8 cellular contexts compared by ENCODE assay signal in the genomic region with DNA sequence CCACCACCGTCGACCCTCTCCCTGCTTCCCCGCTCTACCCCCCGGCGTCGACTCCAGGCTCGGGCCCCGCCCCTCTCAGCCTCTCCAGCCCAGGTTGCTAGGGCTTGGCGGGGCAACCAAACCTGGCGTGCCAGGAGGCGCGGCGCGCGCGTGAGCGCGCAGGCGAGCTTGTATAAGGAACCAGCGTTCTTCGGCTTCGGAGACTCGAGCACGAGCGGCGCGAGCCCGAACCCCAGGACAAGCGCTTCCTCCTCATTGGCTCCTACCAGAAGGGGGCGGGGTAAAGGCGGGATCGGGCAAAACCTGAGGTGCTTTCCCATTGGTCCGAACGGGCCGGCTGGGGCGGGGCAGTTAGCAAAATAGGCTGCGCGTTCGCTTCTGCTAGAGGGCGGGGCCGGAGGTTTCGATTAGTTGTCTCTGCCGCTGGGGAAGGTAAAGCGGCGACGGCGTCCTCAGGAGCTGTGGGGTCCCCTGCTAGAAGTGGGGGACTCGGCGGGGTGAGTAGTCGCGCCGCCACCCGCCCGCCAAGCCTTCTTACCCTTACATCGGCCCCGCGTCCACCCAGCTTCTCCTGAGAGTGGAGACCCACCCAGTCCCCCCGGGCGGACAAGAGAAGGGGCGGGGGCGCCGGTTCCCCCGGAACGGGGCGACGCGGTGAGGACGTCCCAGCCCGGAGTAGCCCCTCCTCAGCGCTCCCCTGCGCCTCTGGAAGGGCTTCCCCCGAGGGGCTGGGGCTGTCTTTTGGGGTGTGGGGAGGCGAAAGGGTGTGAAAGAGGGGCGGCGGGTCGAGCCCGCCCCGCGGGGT. TPM values are rescaled to one million over a fixed set of nuclear protein-coding genes. Genes with fewer than 3 reads are reported as not detected.
A peak's percentile ranks its signal among the peaks of the same experiment; 100 is the strongest.
DNase-seq lines count a peak whose midpoint lies in the region; ATAC-seq lines count a peak whose summit lies in the region.

A gene (plus strand): TSS at position 410 of the 805 bp plus-strand sequence. CDS start 81,489 bp downstream, outside the sequence.

- ATAC-seq in HG03432 (IDR thresholded peaks at IDR 0.05; ENCODE audit: unreplicated experiment), result peak; percentile 97

- peak; percentile 90 for DNase-seq in AG20443 (ENCODE audit: low spot score)
- peak; percentile 68 for DNase-seq in GM19238 (ENCODE audit: insufficient read length, low spot score)
- peak; percentile 97 for DNase-seq in NCI-H460 (ENCODE audit: extremely low read depth, low read depth)
- DNase-seq in activated CD4-positive, alpha-beta T cell treated with anti-CD3 and anti-CD28 coated beads for 1 hour, result peak; percentile 92
- peak; percentile 92 for DNase-seq in cerebellum (ENCODE audit: low spot score)
- peak; percentile 98 for DNase-seq in islet precursor cell
- peak; percentile 87 to 92 for DNase-seq in stimulated activated CD4-positive, alpha-beta T cell treated with anti-CD3 and anti-CD28 coated beads, Interleukin-12 subunit alpha, Interleukin-12 subunit beta, amount 100 ng/mL, for 24 hours (ENCODE audit: low read depth in 2 of 2)

RNA-seq across cellular contexts. Expression of the gene that starts here (rescaled TPM):
- 4.6 and 6.3 TPM in 2 replicates for total RNA-seq in NCI-H460 (2014; rRNA removed; shearing (Covaris generic))
- 0.73 and 1.3 TPM in 2 replicates for polyA plus RNA-seq in NCI-H460 (2014; cell fraction: nucleus; rRNA removed)
- 18.3 TPM for total RNA-seq in cerebellum

Comparison
In these comparisons a context has a peak if more than half of its experiments do, and no peak if none do; other contexts are left out.
1. Peak in every context shown above with its lines: DNase-seq and ATAC-seq.